12 cellular contexts compared by ENCODE assay signal in the genomic region with DNA sequence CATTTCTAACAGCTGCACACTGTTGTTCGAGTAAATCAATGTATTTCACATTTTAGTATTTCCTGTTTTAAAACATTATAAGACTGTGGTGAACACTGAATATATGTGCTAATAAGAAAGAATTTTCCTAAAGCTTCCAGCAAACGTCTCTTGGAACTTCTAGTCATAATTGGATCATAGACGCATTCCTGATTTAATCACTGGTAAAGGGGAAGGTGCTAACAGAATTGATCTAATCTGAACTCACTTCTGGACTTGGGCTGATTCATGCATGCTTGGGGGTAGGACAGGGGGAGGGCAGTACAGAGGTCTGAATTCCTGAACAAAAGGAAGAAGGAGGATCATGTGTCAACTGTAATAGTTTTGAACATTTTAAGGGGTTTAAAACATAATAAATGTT. TPM values are rescaled to one million over a fixed set of nuclear protein-coding genes. Genes with fewer than 3 reads are reported as not detected.
DNase-seq lines count a peak whose midpoint lies in the region; ATAC-seq, FAIRE-seq and TF ChIP-seq lines count a peak whose summit lies in the region.
"Had no signal": no experiment of that assay in that cellular context is flagged by ENCODE, and none has a peak within 500 bp of the region (broad histone marks: within the 10 kb centered on the region; RNA-seq: fewer than 3 reads in every experiment).

No MANE protein-coding gene starts in this region.

- H2AFZ ChIP-seq in endothelial cell of umbilical vein (ENCODE audit: low read depth, low read length): no peak overlapping the region
- no peak overlapping the region for H2AFZ ChIP-seq in smooth muscle cell (ENCODE audit: low read depth)

- peak overlapping the region; percentile 97 for H3K27ac ChIP-seq in Panc1 (ENCODE audit: low read length)
- H3K27ac ChIP-seq in endothelial cell of umbilical vein (ENCODE audit: insufficient read depth, low read depth, low read length): peak overlapping the region; percentile 91
- H3K27ac ChIP-seq in smooth muscle cell (ENCODE audit: low read depth): peak overlapping the region; percentile 99
- H3K27ac ChIP-seq in stomach: no peak overlapping the region
- H3K27ac ChIP-seq: BLaER1, thoracic aorta had no signal

- ATAC-seq in Panc1: no peak

- peak overlapping the region; percentile 15 for H3K27ac Mint-ChIP-seq in activated T-cell treated with anti-CD3 and anti-CD28 coated beads, Interleukin-2, amount 50 U/mL, for 24 hours

- no peak for DNase-seq in activated T-cell treated with anti-CD3 and anti-CD28 coated beads, Interleukin-2, amount 50 U/mL, for 24 hours
- DNase-seq in activated T-cell treated with anti-CD3 and anti-CD28 coated beads for 4 hours (no peak), Panc1 (ENCODE audit: low read depth, low spot score) (no peak), endothelial cell of umbilical vein (ENCODE audit: low read depth, low spot score) (peak; percentile 80), smooth muscle cell (lab: John Stamatoyannopoulos, UW; ENCODE audit: unreplicated experiment) (no peak), NCI-H1930 (lab: John Stamatoyannopoulos, UW) (no peak), stomach (no peak), GM19240 (ENCODE audit: insufficient read length, low spot score) (no peak)
- DNase-seq: effector memory CD4-positive, alpha-beta T cell; NCI-H1048 had no signal

- H3K27me3 Mint-ChIP-seq in activated T-cell treated with anti-CD3 and anti-CD28 coated beads, Interleukin-2, amount 50 U/mL, for 24 hours: no peaks in the 10 kb centered on the region

- H3K27me3 ChIP-seq in Panc1 (ENCODE audit: control insufficient read depth, insufficient read depth, low read length) (no peaks in the 10 kb centered on the region), endothelial cell of umbilical vein (ENCODE audit: control insufficient read depth in 2 of 2, insufficient read depth in 2 of 2, low read length in 2 of 2) (no peaks in the 10 kb centered on the region), smooth muscle cell (ENCODE audit: low read depth) (no peaks in the 10 kb centered on the region), stomach (no peaks in the 10 kb centered on the region)

- H3K36me3 ChIP-seq in Panc1 (ENCODE audit: control insufficient read depth, insufficient read depth, low read length) (no peaks in the 10 kb centered on the region), endothelial cell of umbilical vein (ENCODE audit: control insufficient read depth in 2 of 2, extremely low read depth in 1 of 2, insufficient read depth in 2 of 2, low read length in 2 of 2) (no peaks in the 10 kb centered on the region), smooth muscle cell (ENCODE audit: low read depth) (no peaks in the 10 kb centered on the region), stomach (no peaks in the 10 kb centered on the region)
- H3K36me3 ChIP-seq: BLaER1, thoracic aorta had no signal

- no peaks in the 10 kb centered on the region for H3K9me1 ChIP-seq in endothelial cell of umbilical vein (replicated peaks; ENCODE audit: control insufficient read depth, extremely low read depth, insufficient read depth, low read length)

- peak; percentile 85 for FAIRE-seq in endothelial cell of umbilical vein (lab: Jason Lieb, UNC)

- peaks cover 34% of the 10 kb centered on the region for H3K4me1 ChIP-seq in Panc1 (ENCODE audit: control insufficient read depth, insufficient read depth, low read length)
- peaks cover 45% of the 10 kb centered on the region for H3K4me1 ChIP-seq in endothelial cell of umbilical vein (ENCODE audit: control insufficient read depth, extremely low read depth, insufficient read depth, low read length)
- peaks cover 15% of the 10 kb centered on the region for H3K4me1 ChIP-seq in smooth muscle cell (ENCODE audit: low read depth)
- H3K4me1 ChIP-seq in stomach: peaks cover 10 to 33% (median 19%) of the 10 kb centered on the region in 4 donors

- peak overlapping the region; percentile 88 for H3K9ac ChIP-seq in endothelial cell of umbilical vein (replicated peaks; ENCODE audit: extremely low read depth, insufficient read depth, low read length)
- H3K9ac ChIP-seq in smooth muscle cell (ENCODE audit: low read depth): peak overlapping the region; percentile 98
- H3K9ac ChIP-seq: BLaER1 had no signal

- peaks cover 45% of the 10 kb centered on the region for H3K4me1 Mint-ChIP-seq in activated T-cell treated with anti-CD3 and anti-CD28 coated beads, Interleukin-2, amount 50 U/mL, for 24 hours (ENCODE audit: low read depth)

- H3K79me2 ChIP-seq in endothelial cell of umbilical vein (ENCODE audit: control insufficient read depth, insufficient read depth, low read length): no peaks in the 10 kb centered on the region
- no peaks in the 10 kb centered on the region for H3K79me2 ChIP-seq in smooth muscle cell (ENCODE audit: low read depth)

- POLR2A ChIA-PET in Panc1 (lab: Charles Lee) (no interaction called here), endothelial cell of umbilical vein (lab: Charles Lee) (no interaction called here)

- H3K9me3 Mint-ChIP-seq in activated T-cell treated with anti-CD3 and anti-CD28 coated beads, Interleukin-2, amount 50 U/mL, for 24 hours: peaks cover 6% of the 10 kb centered on the region

- no peak for TF ChIP-seq EP300 in stomach (IDR thresholded peaks at IDR 0.05)

- WGBS in smooth muscle cell (ENCODE audit: low lambda C conversion rate): 16% methylated on average over 3 of the region's 3 CpGs
- WGBS in stomach, 5 donors: 72 to 82% (median 77%) methylated on average over 3 of the region's 3 CpGs

- BruUV-seq in Panc1 (replicated peaks; lab: Mats Ljungman, UMichigan): no TSS peak
- no TSS peak for BruUV-seq in endothelial cell of umbilical vein (replicated peaks; lab: Mats Ljungman, UMichigan)

- no peak for TF ChIP-seq CTCF in Panc1 (IDR thresholded peaks at IDR 0.05)
- TF ChIP-seq CTCF in endothelial cell of umbilical vein (IDR thresholded peaks at IDR 0.05; ENCODE audit: extremely low read depth in 1 of 2, insufficient read depth in 1 of 2, low read depth in 1 of 2, low read length in 2 of 2): no peak
- no peak for TF ChIP-seq CTCF in smooth muscle cell (IDR thresholded peaks at IDR 0.05; ENCODE audit: borderline replicate concordance, insufficient read depth, poor library complexity, severe bottlenecking)
- TF ChIP-seq CTCF in stomach (IDR thresholded peaks at IDR 0.05): no peak

- intact Hi-C loops in Panc1 (cut with micrococcal nuclease; ENCODE audit: unreplicated experiment) (loop anchor here (5.0 kb wide), 1 partner anchor 263 kb away; no protein-coding TSS in a partner anchor), endothelial cell of umbilical vein (cut with micrococcal nuclease) (loop anchor here (2.0 to 5.0 kb wide), 2 partner anchors 126 to 713 kb away; no protein-coding TSS in a partner anchor), stomach (cut with DNase I; ENCODE audit: low total_unique reads) (no loop called here)

- H3F3A ChIP-seq in smooth muscle cell (ENCODE audit: low read depth): peaks cover 8% of the 10 kb centered on the region

- H3K36me3 Mint-ChIP-seq in activated T-cell treated with anti-CD3 and anti-CD28 coated beads, Interleukin-2, amount 50 U/mL, for 24 hours (ENCODE audit: low read depth): peaks cover 14% of the 10 kb centered on the region

- dilution Hi-C loops in endothelial cell of umbilical vein (cut with MboI; ENCODE audit: extremely low pct_ligation_motif_present, low sequenced_read_pairs): loop anchor here (25.0 kb wide), 1 partner anchor 107 kb away; no protein-coding TSS in a partner anchor

- TF ChIP-seq POLR2A in endothelial cell of umbilical vein (IDR thresholded peaks at IDR 0.05; ENCODE audit: low read depth, low read length): no peak
- TF ChIP-seq POLR2A in stomach (IDR thresholded peaks at IDR 0.05): no peak

- in situ Hi-C loops in Panc1 (cut with HindIII; ENCODE audit: low pct_unique_long_range_greater_than_20kb, low sequenced_read_pairs): no loop called here

- H3K9me3 ChIP-seq in Panc1 (ENCODE audit: control insufficient read depth, insufficient read depth, low read depth, low read length) (no peaks in the 10 kb centered on the region), endothelial cell of umbilical vein (replicated peaks; ENCODE audit: control insufficient read depth, insufficient read depth, low read length) (no peaks in the 10 kb centered on the region), smooth muscle cell (replicated peaks; ENCODE audit: low read depth) (no peaks in the 10 kb centered on the region), stomach (no peaks in the 10 kb centered on the region)
- H3K9me3 ChIP-seq: thoracic aorta had no signal

- H4K20me1 ChIP-seq in endothelial cell of umbilical vein (replicated peaks; ENCODE audit: control insufficient read depth, extremely low read depth, insufficient read depth, low read length): no peaks in the 10 kb centered on the region
- H4K20me1 ChIP-seq in smooth muscle cell (ENCODE audit: low read depth): no peaks in the 10 kb centered on the region
- H4K20me1 ChIP-seq: BLaER1 had no signal

- no peak overlapping the region for H3K4me3 Mint-ChIP-seq in activated T-cell treated with anti-CD3 and anti-CD28 coated beads, Interleukin-2, amount 50 U/mL, for 24 hours

- H3K4me2 ChIP-seq in endothelial cell of umbilical vein (ENCODE audit: insufficient read depth, low read length) (peak overlapping the region; percentile 59), smooth muscle cell (peak overlapping the region; percentile 89)

- CTCF ChIA-PET in Panc1 (lab: Charles Lee): no interaction called here
- CTCF ChIA-PET in endothelial cell of umbilical vein (lab: Charles Lee): interaction anchor here (0.7 to 1.7 kb wide), 2 partner anchors 143 to 216 kb away, joined by 3 to 9 read pairs; no protein-coding TSS in a partner anchor

- H3K4me3 ChIP-seq in Panc1 (ENCODE audit: low read depth in 2 of 2, low read length in 2 of 2) (no peak overlapping the region), endothelial cell of umbilical vein (replicated peaks in 1 of 3; ENCODE audit: insufficient read depth in 1 of 3, low read depth in 1 of 3, low read length in 3 of 3) (no peak overlapping the region), smooth muscle cell (no peak overlapping the region), stomach (no peak overlapping the region)
- H3K4me3 ChIP-seq: BLaER1, thoracic aorta had no signal

TF ChIP-seq in endothelial cell of umbilical vein, 7 proteins besides CTCF, POLR2A, EP300 and RAD21 (continues in another document):
- TF ChIP-seq POLR2AphosphoS5 (IDR thresholded peaks at IDR 0.05; ENCODE audit: insufficient read depth, low read depth, low read length): peak; percentile 53

RNA-seq across cellular contexts. Expression of gene LEKR1, which starts 7.3 kb away (rescaled TPM):
- total RNA-seq in Panc1 (2021; ENCODE audit: unreplicated experiment) (not detected), endothelial cell of umbilical vein (0.21 and 0.64 TPM in 2 replicates), smooth muscle cell (0.81 and 1.3 TPM in 2 replicates), stomach (1 to 10 TPM in 2 of 5 donors, not detected in 3; 2.2 to 2.6 TPM)
- polyA plus RNA-seq in Panc1 (2012; ENCODE audit: insufficient read length): not detected
- polyA plus RNA-seq in endothelial cell of umbilical vein (0.07 and 0.16 TPM in 2 replicates), smooth muscle cell (2.3 and 3.4 TPM in 2 replicates), stomach (under 1 TPM; 0.31 to 0.44 (median 0.33) TPM)
- polyA plus RNA-seq in endothelial cell of umbilical vein (2011; cell fraction: cytosol; rRNA removed): 0.10 and 0.13 TPM in 2 replicates
- 0.27 and 0.42 TPM in 2 replicates for polyA plus RNA-seq in endothelial cell of umbilical vein (2011; cell fraction: nucleus; rRNA removed)
- polyA plus RNA-seq in endothelial cell of umbilical vein (2012): 0.13 TPM in 1 of 2 replicates, not detected in the other
- polyA minus RNA-seq in endothelial cell of umbilical vein: 0.51 and 1.4 TPM in 2 replicates
- 1.4 TPM for polyA minus RNA-seq in endothelial cell of umbilical vein (2011; cell fraction: cytosol; rRNA and poly(A)+ RNA removed)
- polyA minus RNA-seq in endothelial cell of umbilical vein (2011; cell fraction: nucleus; rRNA and poly(A)+ RNA removed): 2.6 and 4.0 TPM in 2 replicates

Comparison
In these comparisons a context has a peak if more than half of its experiments do, and no peak if none do; other contexts are left out.
1. H3K27ac ChIP-seq: peak in Panc1 (single experiment), endothelial cell of umbilical vein (single experiment) and smooth muscle cell (single experiment); none in stomach (0 of 5).